In the genomic region with DNA sequence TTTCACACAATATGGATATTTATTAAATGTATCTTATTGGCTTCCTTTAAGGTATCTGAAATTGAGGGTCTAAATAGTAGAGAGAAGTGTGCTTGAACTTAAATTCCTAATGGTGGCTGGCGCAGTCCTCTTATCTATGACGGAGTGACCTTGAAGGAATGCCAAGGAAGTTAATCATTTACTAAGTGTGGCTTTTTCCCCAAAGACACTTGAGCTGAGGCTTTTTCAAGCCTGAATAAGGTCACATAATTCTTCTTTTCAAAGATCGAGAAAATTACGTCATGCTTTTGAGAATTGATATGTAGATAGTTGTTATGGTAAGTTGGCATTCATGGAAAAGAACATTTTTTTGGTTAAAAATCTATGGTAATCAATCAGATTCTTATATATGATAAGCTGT, we compare ENCODE assay signal across 1 cellular context.
TF ChIP-seq lines count a peak whose summit lies in the region.

No MANE protein-coding gene starts in this region.

TF ChIP-seq in K562, 482 proteins besides CTCF, POLR2A, EP300 and RAD21:
- TF ChIP-seq, protein P1, sequence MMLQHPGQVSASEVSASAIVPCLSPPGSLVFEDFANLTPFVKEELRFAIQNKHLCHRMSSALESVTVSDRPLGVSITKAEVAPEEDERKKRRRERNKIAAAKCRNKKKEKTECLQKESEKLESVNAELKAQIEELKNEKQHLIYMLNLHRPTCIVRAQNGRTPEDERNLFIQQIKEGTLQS (IDR thresholded peaks at IDR 0.05) = peak; percentile 44; the same call in 1 of the 2 replicates
- TF ChIP-seq, protein P1 (CRISPR knock-in tag; conservative IDR thresholded peaks at IDR 0.05) = no peak
- TF ChIP-seq STAT5B (CRISPR knock-in tag; IDR thresholded peaks at IDR 0.05) = no peak
